In genomic region chr1:93346472-93346991, GRCh38 we compare ENCODE assay signal across 8 cellular contexts. TPM values are rescaled to one million over a fixed set of nuclear protein-coding genes. Genes with fewer than 3 reads are reported as not detected.
DNase-seq lines count a peak whose midpoint lies in the region; ATAC-seq and TF ChIP-seq lines count a peak whose summit lies in the region.

No MANE protein-coding gene starts in this region.

- peaks cover 21% of the 10 kb centered on the region for H3K4me1 Mint-ChIP-seq in activated CD8-positive, alpha-beta T cell treated with anti-CD3 and anti-CD28 coated beads, Interleukin-2, amount 10 ng/mL, durations not matched to agents 7 days and 5 days (ENCODE audit: low read depth)
- H3K4me1 Mint-ChIP-seq in naive thymus-derived CD8-positive, alpha-beta T cell = peaks cover 22 to 59% (median 43%) of the 10 kb centered on the region in 4 donors

- no peaks in the 10 kb centered on the region for H3K36me3 ChIP-seq in uterus

- H3K27ac Mint-ChIP-seq in activated CD8-positive, alpha-beta T cell treated with anti-CD3 and anti-CD28 coated beads, Interleukin-2, amount 10 ng/mL, durations not matched to agents 7 days and 5 days = peak overlapping the region; percentile 98
- H3K27ac Mint-ChIP-seq in naive thymus-derived CD8-positive, alpha-beta T cell = peak overlapping the region; percentile 97 to 99 (median 98)

- POLR2A ChIA-PET in activated CD8-positive, alpha-beta T cell treated with anti-CD3 and anti-CD28 coated beads, Interleukin-2, amount 10 ng/mL, durations not matched to agents 7 days and 5 days (lab: Charles Lee) = interaction anchor here (0.7 to 2.7 kb wide), 6 partner anchors 17 to 515 kb away, joined by 3 to 28 read pairs (median 8); partner anchors contain the start of genes MTF2 and RPL5
- POLR2A ChIA-PET in naive thymus-derived CD8-positive, alpha-beta T cell (lab: Charles Lee) = interaction anchor here (0.8 to 2.7 kb wide), 6 partner anchors 14 to 514 kb away, joined by 3 to 17 read pairs (median 8); partner anchors contain the start of genes MTF2 and RPL5

- no peaks in the 10 kb centered on the region for H3K27me3 Mint-ChIP-seq in activated CD8-positive, alpha-beta T cell treated with anti-CD3 and anti-CD28 coated beads, Interleukin-2, amount 10 ng/mL, durations not matched to agents 7 days and 5 days (ENCODE audit: low read depth)
- peaks cover 0 to 2% (median 0%) of the 10 kb centered on the region in 5 donors for H3K27me3 Mint-ChIP-seq in naive thymus-derived CD8-positive, alpha-beta T cell

- intact Hi-C loops in Right ventricle myocardium inferior (cut with DNase I) (loop anchor here (5.0 kb wide), 3 partner anchors 39 to 501 kb away; partner anchors contain the start of gene FNBP1L), cardiac septum (cut with DNase I) (loop anchor here (5.0 to 10.0 kb wide), 4 partner anchors 101 to 501 kb away; partner anchors contain the start of genes FNBP1L and MTF2), uterus (cut with DNase I; ENCODE audit: low total_unique reads) (no loop called here)

- H3K27ac ChIP-seq in uterus = peak overlapping the region; percentile 90 to 91

- TF ChIP-seq CTCF in uterus (IDR thresholded peaks at IDR 0.05) = no peak

- H3K36me3 Mint-ChIP-seq in activated CD8-positive, alpha-beta T cell treated with anti-CD3 and anti-CD28 coated beads, Interleukin-2, amount 10 ng/mL, durations not matched to agents 7 days and 5 days (ENCODE audit: low read depth) = peaks cover 40% of the 10 kb centered on the region
- peaks cover 2 to 12% (median 6%) of the 10 kb centered on the region in 3 donors for H3K36me3 Mint-ChIP-seq in naive thymus-derived CD8-positive, alpha-beta T cell

- no peaks in the 10 kb centered on the region for H3K27me3 ChIP-seq in uterus

- no peak for TF ChIP-seq POLR2A in uterus (IDR thresholded peaks at IDR 0.05)

- H3K4me3 Mint-ChIP-seq in activated CD8-positive, alpha-beta T cell treated with anti-CD3 and anti-CD28 coated beads, Interleukin-2, amount 10 ng/mL, durations not matched to agents 7 days and 5 days = peak overlapping the region; percentile 91
- H3K4me3 Mint-ChIP-seq in naive thymus-derived CD8-positive, alpha-beta T cell = peak overlapping the region; percentile 92 to 100 (median 98)

- H3K9me3 ChIP-seq in uterus = no peaks in the 10 kb centered on the region

- ATAC-seq in Right ventricle myocardium inferior (no peak), HG02623 (IDR thresholded peaks at IDR 0.05; ENCODE audit: unreplicated experiment) (peak; percentile 9), esophagus mucosa (peak; percentile 30)
- peak; percentile 40 for ATAC-seq in activated CD8-positive, alpha-beta T cell treated with anti-CD3 and anti-CD28 coated beads, Interleukin-2, amount 10 ng/mL, durations not matched to agents 7 days and 5 days
- ATAC-seq in naive thymus-derived CD8-positive, alpha-beta T cell = peak; percentile 17 to 32

- CTCF ChIA-PET in activated CD8-positive, alpha-beta T cell treated with anti-CD3 and anti-CD28 coated beads, Interleukin-2, amount 10 ng/mL, durations not matched to agents 7 days and 5 days (lab: Charles Lee) = interaction anchor here (0.8 to 2.7 kb wide), 6 partner anchors 12 to 533 kb away, joined by 3 to 26 read pairs (median 3); partner anchors contain the start of gene DNTTIP2

- peak; percentile 68 for DNase-seq in Right ventricle myocardium inferior (ENCODE audit: missing footprints)
- no peak for DNase-seq in cardiac septum (ENCODE audit: low spot score)
- DNase-seq in NCI-H146 (lab: John Stamatoyannopoulos, UW) = peak; percentile 35
- peak; percentile 57 for DNase-seq in activated CD8-positive, alpha-beta T cell treated with anti-CD3 and anti-CD28 coated beads, Interleukin-2, amount 10 ng/mL, durations not matched to agents 7 days and 5 days
- DNase-seq in naive thymus-derived CD8-positive, alpha-beta T cell = peak in 6 of 10 donors; percentile 2 to 49 (median 21)
- no peak for DNase-seq in uterus

- H3K4me1 ChIP-seq in uterus = no peaks in the 10 kb centered on the region

- peak overlapping the region; percentile 64 for H3K4me3 ChIP-seq in uterus

- H3K9me3 Mint-ChIP-seq in activated CD8-positive, alpha-beta T cell treated with anti-CD3 and anti-CD28 coated beads, Interleukin-2, amount 10 ng/mL, durations not matched to agents 7 days and 5 days (ENCODE audit: insufficient read depth) = no peaks in the 10 kb centered on the region
- no peaks in the 10 kb centered on the region for H3K9me3 Mint-ChIP-seq in naive thymus-derived CD8-positive, alpha-beta T cell

RNA-seq across cellular contexts. Expression of gene DR1, which starts 0.8 kb away (rescaled TPM):
- total RNA-seq in Right ventricle myocardium inferior (37.1 TPM), cardiac septum (41.2 TPM), esophagus mucosa (42.9 TPM), uterus (10 to 100 TPM; 19.5 to 83.1 (median 46.1) TPM)
- 10 to 100 TPM; 94.0 to 94.1 TPM for total RNA-seq in activated CD8-positive, alpha-beta T cell treated with anti-CD3 and anti-CD28 coated beads, Interleukin-2, amount 10 ng/mL, durations not matched to agents 7 days and 5 days
- total RNA-seq in naive thymus-derived CD8-positive, alpha-beta T cell = 10 to 100 TPM; 65.0 to 66.7 TPM
- polyA plus RNA-seq in naive thymus-derived CD8-positive, alpha-beta T cell = 10 to 100 TPM; 54.3 to 68.3 (median 66.0) TPM

Comparison
In these comparisons a context has a peak if more than half of its experiments do, and no peak if none do; other contexts are left out.
1. DNase-seq: peak in Right ventricle myocardium inferior (single experiment), NCI-H146 (single experiment), activated CD8-positive, alpha-beta T cell treated with anti-CD3 and anti-CD28 coated beads, Interleukin-2, amount 10 ng/mL, durations not matched to agents 7 days and 5 days (single experiment) and naive thymus-derived CD8-positive, alpha-beta T cell (6 of 10); none in cardiac septum (single experiment) and uterus (0 of 2).